9 cellular contexts compared by ENCODE assay signal in the genomic region with DNA sequence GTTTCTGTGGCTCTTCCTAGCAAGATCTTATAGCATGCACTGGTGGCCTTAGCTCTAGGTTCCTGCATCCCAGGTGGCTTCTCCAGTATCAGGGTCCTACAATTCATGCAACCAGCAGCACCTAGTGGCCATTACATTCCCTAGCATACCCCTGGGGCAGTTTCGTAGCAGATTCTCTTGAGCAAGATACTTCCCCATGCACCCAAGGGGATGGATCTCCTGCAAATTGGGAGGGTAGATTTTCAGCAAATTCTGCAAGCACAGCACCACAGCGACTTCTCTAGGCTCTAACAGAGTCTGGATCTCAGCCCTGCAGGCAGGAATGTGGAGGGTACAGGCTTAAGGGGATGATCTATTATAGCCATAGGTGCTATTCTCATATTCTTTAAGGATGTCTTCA. TPM values are rescaled to one million over a fixed set of nuclear protein-coding genes. Genes with fewer than 3 reads are reported as not detected.
DNase-seq lines count a peak whose midpoint lies in the region; ATAC-seq and TF ChIP-seq lines count a peak whose summit lies in the region.
"Had no signal": no experiment of that assay in that cellular context is flagged by ENCODE, and none has a peak within 500 bp of the region (broad histone marks: within the 10 kb centered on the region; RNA-seq: fewer than 3 reads in every experiment).

No MANE protein-coding gene starts in this region.

- no peaks in the 10 kb centered on the region for H3K79me1 ChIP-seq in trophoblast cell (ENCODE audit: low read length)

- H3K4me1 ChIP-seq in trophoblast cell (ENCODE audit: control insufficient read depth in 1 of 2, insufficient read depth in 2 of 2, low read length in 2 of 2) = no peaks in the 10 kb centered on the region

- no peaks in the 10 kb centered on the region for H3K9me3 ChIP-seq in trophoblast cell (ENCODE audit: insufficient read depth, low read depth, low read length)

- H3K14ac ChIP-seq in trophoblast cell (ENCODE audit: low read length) = no peak overlapping the region

- no peak overlapping the region for H4K12ac ChIP-seq in trophoblast cell (ENCODE audit: low read depth, low read length)

- peak; percentile 9 for TF ChIP-seq CTCF in GM20000 (IDR thresholded peaks at IDR 0.05; ENCODE audit: extremely low read depth, missing control alignments)
- TF ChIP-seq CTCF in cardiac fibroblast (IDR thresholded peaks at IDR 0.05; ENCODE audit: low read depth, low read length) = peak; percentile 69

- no CpG with 5 or more reads among the region's 2 CpGs for WGBS in trophoblast cell (ENCODE audit: extremely low coverage, insufficient coverage, insufficient read length)

- no peak overlapping the region for H3K9ac ChIP-seq in trophoblast cell (ENCODE audit: low read length)

- H2AFZ ChIP-seq in trophoblast cell (ENCODE audit: insufficient read depth, low read length, poor library complexity) = no peak overlapping the region

- H2BK12ac ChIP-seq in trophoblast cell (ENCODE audit: low read length) = no peak overlapping the region

- no peak overlapping the region for H2AK5ac ChIP-seq in trophoblast cell (ENCODE audit: low read length)

- no peak overlapping the region for H3K18ac ChIP-seq in trophoblast cell (ENCODE audit: low read length)

- H3K4me2 ChIP-seq in trophoblast cell (ENCODE audit: low read length) = no peak overlapping the region

- H2BK5ac ChIP-seq in trophoblast cell (ENCODE audit: low read depth, low read length, poor library complexity) = no peak overlapping the region

- no peaks in the 10 kb centered on the region for H3K79me2 ChIP-seq in trophoblast cell (ENCODE audit: control insufficient read depth, insufficient read depth, low read length, poor library complexity)

- no peak for ATAC-seq in GM18873 (IDR thresholded peaks at IDR 0.05; ENCODE audit: low FRiP score, unreplicated experiment)

- H4K8ac ChIP-seq in trophoblast cell (ENCODE audit: low read depth, low read length) = no peak overlapping the region

- H2BK120ac ChIP-seq in trophoblast cell (ENCODE audit: insufficient read depth, low read length, poor library complexity) = no peak overlapping the region

- H3K27ac ChIP-seq in trophoblast cell (ENCODE audit: low read depth, low read length) = no peak overlapping the region

- DNase-seq in ELF-1 (ENCODE audit: low read depth, low spot score) (peak; percentile 76), GM20000 (ENCODE audit: low spot score) (no peak), M059J (ENCODE audit: low read depth) (peak; percentile 51), cardiac fibroblast (ENCODE audit: low read depth in 2 of 2) (peak; percentile 42 to 45), trophoblast cell (peak; percentile 38 to 55), NCI-H2107 (lab: John Stamatoyannopoulos, UW) (no peak)
- DNase-seq in activated CD4-positive, alpha-beta T cell treated with anti-CD3 and anti-CD28 coated beads for 1 hour = no peak

- no peak overlapping the region for H3K4ac ChIP-seq in trophoblast cell (ENCODE audit: low read depth, low read length)

- no peaks in the 10 kb centered on the region for H3K27me3 ChIP-seq in trophoblast cell (ENCODE audit: insufficient read depth, low read length)

- H3K4me3 ChIP-seq in cardiac fibroblast (replicated peaks in 1 of 2; ENCODE audit: low read depth in 2 of 2, low read length in 2 of 2) = no peak overlapping the region
- H3K4me3 ChIP-seq in trophoblast cell (ENCODE audit: low read depth, low read length) = no peak overlapping the region

- no peak overlapping the region for H4K91ac ChIP-seq in trophoblast cell (ENCODE audit: low read depth, low read length)

- H3K23ac ChIP-seq in trophoblast cell (ENCODE audit: low read length) = no peak overlapping the region

- H3K36me3 ChIP-seq in trophoblast cell (ENCODE audit: control insufficient read depth in 1 of 2, insufficient read depth in 2 of 2, low read length in 2 of 2) = no peaks in the 10 kb centered on the region

RNA-seq across cellular contexts. Expression of gene SLC9B1, which starts 13.1 kb away (rescaled TPM):
- total RNA-seq in M059J (2014; rRNA removed; shearing (Covaris generic)) = not detected in 2 replicates
- polyA plus RNA-seq in trophoblast cell (2013) = 0.40 TPM in 2 replicates
- polyA plus RNA-seq: neural cell had no signal

RNA-seq across cellular contexts. Expression of gene SLC9B2, which starts 44.0 kb away (rescaled TPM):
- 3.7 and 4.0 TPM in 2 replicates for total RNA-seq in M059J (2014; rRNA removed; shearing (Covaris generic))
- polyA plus RNA-seq in trophoblast cell (2013) = 2.5 and 2.9 TPM in 2 replicates

Comparison
In these comparisons a context has a peak if more than half of its experiments do, and no peak if none do; other contexts are left out.
1. DNase-seq: peak in ELF-1 (single experiment), M059J (single experiment), cardiac fibroblast (2 of 2) and trophoblast cell (2 of 2); none in GM20000 (single experiment), NCI-H2107 (single experiment) and activated CD4-positive, alpha-beta T cell treated with anti-CD3 and anti-CD28 coated beads for 1 hour (single experiment).